Comparison of ENCODE assay signal across 11 cellular contexts in genomic region chr10:69320521-69320920, GRCh38. TPM values are rescaled to one million over a fixed set of nuclear protein-coding genes. Genes with fewer than 3 reads are reported as not detected.
DNase-seq lines count a peak whose midpoint lies in the region; ATAC-seq and TF ChIP-seq lines count a peak whose summit lies in the region.
"Had no signal": no experiment of that assay in that cellular context is flagged by ENCODE, and none has a peak within 500 bp of the region (broad histone marks: within the 10 kb centered on the region; RNA-seq: fewer than 3 reads in every experiment).

No MANE protein-coding gene starts in this region.

- H4K20me1 ChIP-seq in DND-41 (ENCODE audit: insufficient read depth, low read length) (peaks cover 31% of the 10 kb centered on the region), OCI-LY7 (ENCODE audit: insufficient read depth, low read length) (no peaks in the 10 kb centered on the region)

- H3K4me1 ChIP-seq in DND-41 (ENCODE audit: insufficient read depth, low read length) (peaks cover 41% of the 10 kb centered on the region), OCI-LY7 (ENCODE audit: insufficient read depth, low read length, poor library complexity, severe bottlenecking) (peaks cover 28% of the 10 kb centered on the region), psoas muscle (peaks cover 50% of the 10 kb centered on the region)

- no peak for DNase-seq in DND-41
- DNase-seq in OCI-LY7 (ENCODE audit: low spot score) = no peak
- DNase-seq in epithelial cell of prostate (ENCODE audit: low read depth, low spot score) = no peak
- no peak for DNase-seq in psoas muscle
- DNase-seq in Ammon's horn (ENCODE audit: low spot score) = no peak
- DNase-seq in posterior vena cava (ENCODE audit: low spot score) = no peak
- DNase-seq: activated CD4-positive, CD25-positive, alpha-beta regulatory T cell; NCI-H2029 treated with DMSO at 0.1 percent for 48 hours had no signal

- H3K27me3 ChIP-seq in DND-41 (ENCODE audit: insufficient read depth, low read length, poor library complexity) = no peaks in the 10 kb centered on the region
- H3K27me3 ChIP-seq in psoas muscle (ENCODE audit: insufficient read depth in 3 of 3, low read length in 2 of 3) = no peaks in the 10 kb centered on the region
- H3K27me3 ChIP-seq: neutrophil had no signal

- peaks cover 11% of the 10 kb centered on the region; the same call in 1 of the 2 replicates for H3K36me3 ChIP-seq in DND-41 (ENCODE audit: insufficient read depth, low read length)
- H3K36me3 ChIP-seq in OCI-LY7 (ENCODE audit: insufficient read depth, low read length) = no peaks in the 10 kb centered on the region
- no peaks in the 10 kb centered on the region for H3K36me3 ChIP-seq in psoas muscle (ENCODE audit: insufficient read depth in 1 of 2, low read depth in 1 of 2)
- H3K36me3 ChIP-seq: neutrophil had no signal

- H3K79me2 ChIP-seq in DND-41 (ENCODE audit: insufficient read depth, low read length) (peaks cover 66% of the 10 kb centered on the region), OCI-LY7 (ENCODE audit: insufficient read depth, low read depth, low read length) (peaks cover 12% of the 10 kb centered on the region; the same call in 1 of the 2 replicates)

- ATAC-seq in DND-41 (ENCODE audit: insufficient read depth, low read depth) (no peak), psoas muscle (no peak), GM21423 (IDR thresholded peaks at IDR 0.05; ENCODE audit: unreplicated experiment) (no peak), HG02678 (IDR thresholded peaks at IDR 0.05; ENCODE audit: unreplicated experiment) (no peak)

- H3K9ac ChIP-seq in DND-41 (ENCODE audit: low read depth, low read length) = peak overlapping the region; percentile 89; the same call in 1 of the 2 replicates

- intact Hi-C loops in OCI-LY7 (cut with micrococcal nuclease; ENCODE audit: unreplicated experiment) = no loop called here
- intact Hi-C loops in psoas muscle (cut with DNase I) = loop anchor here (5.0 kb wide), 1 partner anchor 42 kb away; no protein-coding TSS in a partner anchor
- intact Hi-C loops in posterior vena cava (cut with DNase I) = loop anchor here in 1 of 2 donors (5.0 kb wide), 1 partner anchor 37 kb away; no protein-coding TSS in a partner anchor

- no TSS peak for BruUV-seq in OCI-LY7 (replicated peaks; lab: Mats Ljungman, UMichigan)

- H3K9me2 ChIP-seq in OCI-LY7 (ENCODE audit: insufficient read depth, low read length) = no peaks in the 10 kb centered on the region

- peak overlapping the region; percentile 95 for H3K4me2 ChIP-seq in DND-41 (ENCODE audit: insufficient read depth, low read length)
- peak overlapping the region; percentile 77; the same call in 1 of the 2 replicates for H3K4me2 ChIP-seq in OCI-LY7 (ENCODE audit: low read length)

- 47 to 69% (median 60%) methylated on average over 3 of the region's 3 CpGs for WGBS in psoas muscle, 3 donors

- POLR2A ChIA-PET in OCI-LY7 (lab: Charles Lee) = interaction anchor here (1.4 to 2.3 kb wide), 2 partner anchors 13 to 28 kb away, joined by 3 to 6 read pairs; no protein-coding TSS in a partner anchor

- H3K9me3 ChIP-seq in DND-41 (ENCODE audit: insufficient read depth, low read length, severe bottlenecking) (no peaks in the 10 kb centered on the region), OCI-LY7 (ENCODE audit: low read length) (no peaks in the 10 kb centered on the region), psoas muscle (no peaks in the 10 kb centered on the region)
- H3K9me3 ChIP-seq: neutrophil had no signal

- H3K4me3 ChIP-seq in DND-41 (ENCODE audit: low read depth in 1 of 2, low read length in 2 of 2) (peak overlapping the region in 1 of 2 experiments; percentile 97; a peak in 2 of 4 replicates), OCI-LY7 (ENCODE audit: low read depth, low read length, poor library complexity, severe bottlenecking) (peak overlapping the region; percentile 88), psoas muscle (peak overlapping the region; percentile 95)

- H3K27ac ChIP-seq in DND-41 (ENCODE audit: low read length) (peak overlapping the region; percentile 31; the same call in 1 of the 2 replicates), OCI-LY7 (ENCODE audit: low read depth, low read length, poor library complexity, severe bottlenecking) (no peak overlapping the region), epithelial cell of prostate (peak overlapping the region; percentile 90), psoas muscle (peak overlapping the region; percentile 92)
- H3K27ac ChIP-seq: neutrophil had no signal

- CTCF ChIA-PET in OCI-LY7 (lab: Charles Lee; ENCODE audit: unreplicated experiment) = no interaction called here

- TF ChIP-seq CTCF in DND-41 (IDR thresholded peaks at IDR 0.05; ENCODE audit: borderline replicate concordance, extremely low read depth, low read length, poor library complexity, severe bottlenecking) = no peak
- no peak for TF ChIP-seq CTCF in OCI-LY7 (conservative IDR thresholded peaks at IDR 0.05; ENCODE audit: low read length)
- no peak for TF ChIP-seq CTCF in psoas muscle (IDR thresholded peaks at IDR 0.05)

- no peak overlapping the region for H2AFZ ChIP-seq in DND-41 (ENCODE audit: low read depth, low read length)
- no peak overlapping the region for H2AFZ ChIP-seq in OCI-LY7 (ENCODE audit: low read length)

RNA-seq across cellular contexts. Expression of gene HK1, which starts 42.2 kb away (rescaled TPM):
- 9.7 and 13.1 TPM in 2 replicates for total RNA-seq in OCI-LY7 (2014; rRNA removed; shearing (Covaris generic))
- total RNA-seq in OCI-LY7 (2022) = 23.1 and 31.5 TPM in 2 replicates
- 100 to 1,000 TPM; 212 to 336 (median 261) TPM for total RNA-seq in psoas muscle
- polyA plus RNA-seq in psoas muscle = 100 to 1,000 TPM; 134 to 254 (median 216) TPM
- total RNA-seq in posterior vena cava = 100 to 1,000 TPM in 1 of 2 donors, 10 to 100 TPM in 1; 75.6 to 103 TPM
